17 cellular contexts compared by ENCODE assay signal in the genomic region with DNA sequence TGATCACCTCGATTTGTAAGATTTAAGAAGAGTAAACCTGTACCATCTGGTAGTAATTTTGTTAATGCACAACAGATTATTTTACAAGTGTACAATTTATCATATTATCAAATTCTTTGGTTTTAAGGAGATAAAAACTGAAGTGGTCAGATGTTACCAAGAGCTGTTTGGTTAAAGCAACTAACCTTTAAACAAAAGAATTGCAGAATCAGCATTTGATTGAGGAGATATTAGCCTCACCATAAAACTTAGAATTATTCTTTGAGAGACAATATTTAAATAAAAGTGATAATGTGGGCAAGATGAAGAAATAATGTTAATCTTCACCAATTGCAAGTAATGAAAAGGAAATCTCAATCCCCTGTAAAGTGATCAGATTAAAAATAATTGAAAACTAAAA.
"Had no signal": no experiment of that assay in that cellular context is flagged by ENCODE, and none has a peak within 500 bp of the region (broad histone marks: within the 10 kb centered on the region; RNA-seq: fewer than 3 reads in every experiment).

No MANE protein-coding gene starts in this region.

- DNase-seq: colonic mucosa; dermis blood vessel endothelial cell; foreskin melanocyte; heart right ventricle; hypothalamus; kidney glomerular epithelial cell; mesendoderm; naive thymus-derived CD8-positive, alpha-beta T cell; posterior cingulate gyrus; sigmoid colon; stimulated activated CD4-positive, alpha-beta T cell treated with anti-CD3 and anti-CD28 coated beads, Interleukin-12 subunit alpha, Interleukin-12 subunit beta, amount 100 ng/mL, for 4 hours; stimulated activated naive CD4-positive, alpha-beta T cell treated with Interleukin-2 at 50 U/mL for 16 hours had no signal

- H3K27me3 Mint-ChIP-seq: naive thymus-derived CD8-positive, alpha-beta T cell; type B pancreatic cell had no signal

- H3K27ac ChIP-seq: colonic mucosa, heart right ventricle, sigmoid colon, skin epidermis had no signal

- H3K27me3 ChIP-seq: colonic mucosa, heart right ventricle, sigmoid colon had no signal

- FAIRE-seq: islet of Langerhans, urothelium cell line had no signal

- H3K4me3 Mint-ChIP-seq: naive thymus-derived CD8-positive, alpha-beta T cell; neural crest cell; type B pancreatic cell had no signal

- H3K36me3 ChIP-seq: colonic mucosa, heart right ventricle, sigmoid colon had no signal

- ATAC-seq: heart right ventricle; naive thymus-derived CD8-positive, alpha-beta T cell had no signal

- H3K9me3 Mint-ChIP-seq: neural crest cell, type B pancreatic cell had no signal

- H3K4me3 ChIP-seq: colonic mucosa, heart right ventricle, sigmoid colon, skin epidermis had no signal

- H3K4me1 ChIP-seq: colonic mucosa had no signal

- H3K27ac Mint-ChIP-seq: naive thymus-derived CD8-positive, alpha-beta T cell; type B pancreatic cell had no signal

- H3K9me3 ChIP-seq: colonic mucosa, heart right ventricle, sigmoid colon had no signal

- H3K36me3 Mint-ChIP-seq: naive thymus-derived CD8-positive, alpha-beta T cell had no signal
